ENCODE assay signal across 18 cellular contexts in the genomic region with DNA sequence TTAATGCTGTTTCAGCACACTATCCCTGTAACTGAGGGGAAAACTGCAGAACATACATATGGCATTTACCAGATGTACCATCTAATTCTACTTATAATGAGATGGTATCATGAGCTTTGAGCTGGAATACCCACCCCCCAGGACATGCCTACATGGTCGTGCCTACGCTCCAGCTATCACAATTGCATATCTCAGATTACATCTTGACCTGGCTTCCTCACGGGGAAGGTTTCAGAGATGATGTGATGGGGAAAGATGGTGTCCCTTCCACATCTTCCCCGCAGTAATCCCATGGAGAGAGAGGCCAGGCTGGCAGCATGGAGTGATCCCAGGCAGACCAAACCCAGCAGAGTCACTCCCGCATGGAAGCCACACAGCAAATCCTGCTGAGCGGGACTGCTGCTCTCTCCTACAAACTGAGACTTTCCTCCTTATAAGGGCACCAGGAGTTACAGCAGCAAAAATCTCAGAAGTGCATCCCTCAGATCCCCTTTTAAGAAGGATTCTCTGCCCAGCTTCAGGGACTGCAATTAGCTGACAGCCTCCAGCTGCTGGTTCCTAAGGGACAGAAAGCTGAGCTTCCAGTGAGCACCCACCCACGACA.
"Had no signal": no experiment of that assay in that cellular context is flagged by ENCODE, and none has a peak within 500 bp of the region (broad histone marks: within the 10 kb centered on the region; RNA-seq: fewer than 3 reads in every experiment).

No MANE protein-coding gene starts in this region.

- H3K4me3 ChIP-seq: mucosa of descending colon, right atrium auricular region, sigmoid colon, skin epidermis, stomach, thoracic aorta, transverse colon had no signal

- H3K27ac ChIP-seq: foreskin keratinocyte, right atrium auricular region, sigmoid colon, skin epidermis, stomach, thoracic aorta, transverse colon had no signal

- H3K27me3 ChIP-seq: foreskin keratinocyte, right atrium auricular region, sigmoid colon, stomach, transverse colon had no signal

- H3K36me3 ChIP-seq: right atrium auricular region, sigmoid colon, stomach, thoracic aorta, transverse colon had no signal

- H3K4me1 ChIP-seq: foreskin keratinocyte, right atrium auricular region, sigmoid colon, stomach, transverse colon had no signal

- H3K4me3 Mint-ChIP-seq: naive thymus-derived CD8-positive, alpha-beta T cell had no signal

- DNase-seq: dermis blood vessel endothelial cell; foreskin keratinocyte; kidney glomerular epithelial cell; mammary epithelial cell; mucosa of descending colon; naive thymus-derived CD8-positive, alpha-beta T cell; posterior cingulate gyrus; sigmoid colon; stimulated activated CD4-positive, alpha-beta T cell treated with anti-CD3 and anti-CD28 coated beads, Interleukin-2, amount 100 ng/mL, for 24 hours; stimulated activated CD4-positive, alpha-beta T cell treated with anti-CD3 and anti-CD28 coated beads, Interleukin-4, amount 100 ng/mL, for 4 hours; stimulated activated naive CD4-positive, alpha-beta T cell; stomach; substantia nigra; transverse colon had no signal

- H3K36me3 Mint-ChIP-seq: naive thymus-derived CD8-positive, alpha-beta T cell had no signal

- H3K9me3 ChIP-seq: mucosa of descending colon, thoracic aorta, transverse colon had no signal

- H3K4me1 Mint-ChIP-seq: naive thymus-derived CD8-positive, alpha-beta T cell had no signal

- H3K27ac Mint-ChIP-seq: naive thymus-derived CD8-positive, alpha-beta T cell had no signal

- ATAC-seq: foreskin keratinocyte; left lobe of liver; mucosa of descending colon; naive thymus-derived CD8-positive, alpha-beta T cell had no signal
